In genomic region chr1:36114371-36114770, GRCh38 we compare ENCODE assay signal across 1 cellular context.
TF ChIP-seq lines count a peak whose summit lies in the region.

No MANE protein-coding gene starts in this region.

TF ChIP-seq in GM23338, 12 proteins besides CTCF, POLR2A, EP300 and RAD21 (continued from another document):
- TF ChIP-seq ZNF462 (CRISPR knock-in tag; IDR thresholded peaks at IDR 0.05) (no peak), JUNB (IDR thresholded peaks at IDR 0.05; ENCODE audit: unreplicated experiment) (no peak), REST (IDR thresholded peaks at IDR 0.05; ENCODE audit: unreplicated experiment) (no peak), EZH2 (IDR thresholded peaks at IDR 0.05; ENCODE audit: low read depth, unreplicated experiment) (no peak), ETS1 (IDR thresholded peaks at IDR 0.05) (no peak), EZH2phosphoT487 (IDR thresholded peaks at IDR 0.05; ENCODE audit: unreplicated experiment) (no peak), POLR2AphosphoS5 (IDR thresholded peaks at IDR 0.05; ENCODE audit: low read depth) (no peak), STAT1 (IDR thresholded peaks at IDR 0.05; ENCODE audit: unreplicated experiment) (no peak), CREB1 (CRISPR knock-in tag; IDR thresholded peaks at IDR 0.05; ENCODE audit: low read depth) (no peak), ZNF331 (CRISPR knock-in tag; IDR thresholded peaks at IDR 0.05; ENCODE audit: low read depth) (no peak), NANOG (IDR thresholded peaks at IDR 0.05; ENCODE audit: borderline replicate concordance) (no peak)
